Comparison of ENCODE assay signal across 14 cellular contexts in genomic region chr10:35041502-35041879, GRCh38. TPM values are rescaled to one million over a fixed set of nuclear protein-coding genes. Genes with fewer than 3 reads are reported as not detected.
DNase-seq lines count a peak whose midpoint lies in the region; TF ChIP-seq lines count a peak whose summit lies in the region.
"Had no signal": no experiment of that assay in that cellular context is flagged by ENCODE, and none has a peak within 500 bp of the region (broad histone marks: within the 10 kb centered on the region; RNA-seq: fewer than 3 reads in every experiment).

No MANE protein-coding gene starts in this region.

- H3K9me3 Mint-ChIP-seq in brain = no peaks in the 10 kb centered on the region
- H3K9me3 Mint-ChIP-seq: activated T-helper 17 cell treated with anti-CD3 and anti-CD28 coated beads, Interleukin-2, amount 50 U/mL, for 72 hours; immature natural killer cell had no signal

- H3K4me1 ChIP-seq in BLaER1 (peaks cover 11% of the 10 kb centered on the region), HUES6 (ENCODE audit: control insufficient read depth, insufficient read depth, low read length) (peaks cover 18% of the 10 kb centered on the region), mesodermal cell (ENCODE audit: control insufficient read depth, insufficient read depth, low read length, poor library complexity, severe bottlenecking) (peaks cover 17% of the 10 kb centered on the region)
- H3K4me1 ChIP-seq: ascending aorta had no signal

- H3K27me3 ChIP-seq in BLaER1 = no peaks in the 10 kb centered on the region
- H3K27me3 ChIP-seq in HUES6 (ENCODE audit: control insufficient read depth, insufficient read depth, low read length) = no peaks in the 10 kb centered on the region
- H3K27me3 ChIP-seq: ascending aorta had no signal

- H3K27me3 Mint-ChIP-seq in brain = no peaks in the 10 kb centered on the region
- H3K27me3 Mint-ChIP-seq: activated T-helper 17 cell treated with anti-CD3 and anti-CD28 coated beads, Interleukin-2, amount 50 U/mL, for 72 hours had no signal

- DNase-seq in NCI-H226 = no peak
- DNase-seq in OCI-M2 (lab: John Stamatoyannopoulos, UW; ENCODE audit: unreplicated experiment) = no peak
- no peak for DNase-seq in AG20443 (ENCODE audit: low spot score)
- no peak for DNase-seq in glomerular visceral epithelial cell (ENCODE audit: extremely low spot score)
- DNase-seq: activated CD4-positive, alpha-beta T cell treated with anti-CD3 and anti-CD28 coated beads, Interleukin-2, amount 50 U/mL, for 1 hour; DMS53; immature natural killer cell; NCI-H526 had no signal

- no peak overlapping the region for H3K4me3 Mint-ChIP-seq in brain
- H3K4me3 Mint-ChIP-seq: activated T-helper 17 cell treated with anti-CD3 and anti-CD28 coated beads, Interleukin-2, amount 50 U/mL, for 72 hours; immature natural killer cell had no signal

- H3K36me3 Mint-ChIP-seq in brain = peaks cover 68% of the 10 kb centered on the region

- H3K4me3 ChIP-seq in BLaER1 (no peak overlapping the region), HUES6 (ENCODE audit: low read depth, low read length) (no peak overlapping the region), mesodermal cell (ENCODE audit: extremely low read depth, insufficient read depth, low read length, poor library complexity, severe bottlenecking) (no peak overlapping the region)
- H3K4me3 ChIP-seq: ascending aorta had no signal

- H3K9ac ChIP-seq in BLaER1 (no peak overlapping the region), HUES6 (ENCODE audit: low read length) (no peak overlapping the region)

- H3K27ac ChIP-seq in BLaER1 (no peak overlapping the region), HUES6 (ENCODE audit: low read depth, low read length) (peak overlapping the region; percentile 37; the same call in 1 of the 2 replicates), mesodermal cell (ENCODE audit: low read depth, low read length, severe bottlenecking) (peak overlapping the region; percentile 77)
- H3K27ac ChIP-seq: ascending aorta had no signal

- peak overlapping the region in 3 of 5 experiments; percentile 35 to 90 (median 75) for H3K27ac Mint-ChIP-seq in brain

- peaks cover 71% of the 10 kb centered on the region for H3K36me3 ChIP-seq in BLaER1
- peaks cover 18% of the 10 kb centered on the region for H3K36me3 ChIP-seq in HUES6 (ENCODE audit: control insufficient read depth, insufficient read depth, low read length)
- peaks cover 46% of the 10 kb centered on the region for H3K36me3 ChIP-seq in mesodermal cell (ENCODE audit: control insufficient read depth, insufficient read depth, low read length)

- 72 to 89% methylated on average over 3 to 8 of the region's 9 CpGs for WGBS in mesodermal cell (ENCODE audit: insufficient coverage in 2 of 2), 2 experiments

- peaks cover 21% of the 10 kb centered on the region for H3K4me1 Mint-ChIP-seq in brain
- H3K4me1 Mint-ChIP-seq: activated T-helper 17 cell treated with anti-CD3 and anti-CD28 coated beads, Interleukin-2, amount 50 U/mL, for 72 hours had no signal

- no peaks in the 10 kb centered on the region for H3K9me3 ChIP-seq in BLaER1
- H3K9me3 ChIP-seq in HUES6 (ENCODE audit: control insufficient read depth, insufficient read depth, low read depth, low read length) = no peaks in the 10 kb centered on the region
- no peaks in the 10 kb centered on the region for H3K9me3 ChIP-seq in mesodermal cell (ENCODE audit: control insufficient read depth, low read length)
- H3K9me3 ChIP-seq: ascending aorta had no signal

- no peak for TF ChIP-seq CTCF in brain (conservative IDR thresholded peaks at IDR 0.05)

- H3K4me2 ChIP-seq in BLaER1 = peak overlapping the region; percentile 36; the same call in 1 of the 2 replicates

- peaks cover 15% of the 10 kb centered on the region; the same call in 1 of the 2 replicates for H4K20me1 ChIP-seq in BLaER1

RNA-seq across cellular contexts. Expression of gene CUL2, which starts 48.6 kb away (rescaled TPM):
- polyA plus RNA-seq in brain (ENCODE audit: insufficient read depth, low read depth, low replicate concordance) = 16.1 TPM
- 49.9 TPM for polyA plus RNA-seq in mesodermal cell (2013, experiment 1 of 2)
- 61.5 TPM for polyA plus RNA-seq in mesodermal cell (2013, experiment 2 of 2)
